Comparison of ENCODE assay signal across 2 cellular contexts in the genomic region with DNA sequence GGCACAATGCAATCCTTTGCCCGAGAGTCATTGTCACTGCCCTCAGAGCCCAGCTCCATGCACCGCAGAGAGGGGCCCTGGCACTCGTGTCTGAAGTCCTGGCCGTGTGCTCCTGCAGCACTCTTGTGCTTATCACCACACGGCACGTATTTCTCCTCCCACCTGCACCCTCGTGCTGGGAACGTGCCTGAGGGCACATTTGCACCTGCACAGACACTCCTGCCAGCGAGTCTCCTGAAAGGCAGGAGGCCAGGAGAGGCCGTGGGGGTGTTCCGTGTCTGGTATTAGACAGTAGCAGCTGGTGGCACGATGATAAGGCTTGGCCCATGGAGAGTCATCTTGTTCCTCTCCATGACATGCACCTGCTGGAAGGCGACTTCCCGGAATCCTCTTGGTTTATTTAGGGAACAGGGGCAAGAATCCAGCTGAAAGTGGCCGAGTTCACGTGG.
TF ChIP-seq lines count a peak whose summit lies in the region.

No MANE protein-coding gene starts in this region.

TF ChIP-seq in IMR-90, 13 proteins besides CTCF, POLR2A, EP300 and RAD21:
- TF ChIP-seq, protein P1, sequence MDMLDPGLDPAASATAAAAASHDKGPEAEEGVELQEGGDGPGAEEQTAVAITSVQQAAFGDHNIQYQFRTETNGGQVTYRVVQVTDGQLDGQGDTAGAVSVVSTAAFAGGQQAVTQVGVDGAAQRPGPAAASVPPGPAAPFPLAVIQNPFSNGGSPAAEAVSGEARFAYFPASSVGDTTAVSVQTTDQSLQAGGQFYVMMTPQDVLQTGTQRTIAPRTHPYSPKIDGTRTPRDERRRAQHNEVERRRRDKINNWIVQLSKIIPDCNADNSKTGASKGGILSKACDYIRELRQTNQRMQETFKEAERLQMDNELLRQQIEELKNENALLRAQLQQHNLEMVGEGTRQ (IDR thresholded peaks at IDR 0.05; ENCODE audit: low read depth, low read length): no peak
- TF ChIP-seq MXI1 (IDR thresholded peaks at IDR 0.05; ENCODE audit: borderline replicate concordance, low read depth, low read length) (no peak), SMC3 (IDR thresholded peaks at IDR 0.05; ENCODE audit: low read depth, low read length) (no peak), NFE2L2 (IDR thresholded peaks at IDR 0.05; ENCODE audit: low read depth, low read length) (no peak), CEBPB (IDR thresholded peaks at IDR 0.05; ENCODE audit: low read depth, low read length) (no peak), RFX5 (IDR thresholded peaks at IDR 0.05; ENCODE audit: low read depth, low read length) (no peak), MAFK (IDR thresholded peaks at IDR 0.05; ENCODE audit: low read depth, low read length) (no peak), RCOR1 (IDR thresholded peaks at IDR 0.05; ENCODE audit: insufficient replicate concordance, low read length) (no peak), BHLHE40 (IDR thresholded peaks at IDR 0.05; ENCODE audit: low read depth, low read length) (no peak), FOS (IDR thresholded peaks at IDR 0.05; ENCODE audit: low read depth, low read length) (no peak), CHD1 (IDR thresholded peaks at IDR 0.05; ENCODE audit: low read depth, low read length) (no peak), MAZ (IDR thresholded peaks at IDR 0.05; ENCODE audit: borderline replicate concordance, low read depth, low read length) (no peak)
- TF ChIP-seq, protein P2, sequence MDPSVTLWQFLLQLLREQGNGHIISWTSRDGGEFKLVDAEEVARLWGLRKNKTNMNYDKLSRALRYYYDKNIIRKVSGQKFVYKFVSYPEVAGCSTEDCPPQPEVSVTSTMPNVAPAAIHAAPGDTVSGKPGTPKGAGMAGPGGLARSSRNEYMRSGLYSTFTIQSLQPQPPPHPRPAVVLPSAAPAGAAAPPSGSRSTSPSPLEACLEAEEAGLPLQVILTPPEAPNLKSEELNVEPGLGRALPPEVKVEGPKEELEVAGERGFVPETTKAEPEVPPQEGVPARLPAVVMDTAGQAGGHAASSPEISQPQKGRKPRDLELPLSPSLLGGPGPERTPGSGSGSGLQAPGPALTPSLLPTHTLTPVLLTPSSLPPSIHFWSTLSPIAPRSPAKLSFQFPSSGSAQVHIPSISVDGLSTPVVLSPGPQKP (IDR thresholded peaks at IDR 0.05; ENCODE audit: borderline replicate concordance, low read depth, low read length): no peak

TF ChIP-seq in H1, 55 proteins besides CTCF, POLR2A, EP300 and RAD21:
- no peak for TF ChIP-seq KDM4A (IDR thresholded peaks at IDR 0.05; ENCODE audit: low read depth, low read length, severe bottlenecking)
- no peak for TF ChIP-seq SIRT6 (IDR thresholded peaks at IDR 0.05; ENCODE audit: low read length)
- no peak for TF ChIP-seq CEBPB (IDR thresholded peaks at IDR 0.05; ENCODE audit: low read depth, low read length)
- TF ChIP-seq BRCA1 (IDR thresholded peaks at IDR 0.05; ENCODE audit: low read depth, low read length): no peak
- no peak for TF ChIP-seq ZNF274 (IDR thresholded peaks at IDR 0.05; ENCODE audit: borderline replicate concordance, extremely low read depth, low read length)
- no peak for TF ChIP-seq E2F6 (IDR thresholded peaks at IDR 0.05)
- TF ChIP-seq NANOG (IDR thresholded peaks at IDR 0.05; ENCODE audit: insufficient read depth, low read depth, low read length, poor library complexity, severe bottlenecking): no peak
- no peak for TF ChIP-seq HDAC6 (IDR thresholded peaks at IDR 0.05; ENCODE audit: low read depth, low read length)
- TF ChIP-seq SIX5 (IDR thresholded peaks at IDR 0.05; ENCODE audit: low read depth, low read length): no peak
- TF ChIP-seq TBP (IDR thresholded peaks at IDR 0.05; ENCODE audit: low read depth, low read length): no peak
- TF ChIP-seq PHF8 (conservative IDR thresholded peaks at IDR 0.05; ENCODE audit: low read depth, low read length): no peak
- TF ChIP-seq NRF1 (IDR thresholded peaks at IDR 0.05; ENCODE audit: low read depth, low read length): no peak
- TF ChIP-seq BACH1 (IDR thresholded peaks at IDR 0.05; ENCODE audit: low read length): no peak
- no peak for TF ChIP-seq POU5F1 (IDR thresholded peaks at IDR 0.05; ENCODE audit: low read depth, low read length)
- TF ChIP-seq, protein P3, sequence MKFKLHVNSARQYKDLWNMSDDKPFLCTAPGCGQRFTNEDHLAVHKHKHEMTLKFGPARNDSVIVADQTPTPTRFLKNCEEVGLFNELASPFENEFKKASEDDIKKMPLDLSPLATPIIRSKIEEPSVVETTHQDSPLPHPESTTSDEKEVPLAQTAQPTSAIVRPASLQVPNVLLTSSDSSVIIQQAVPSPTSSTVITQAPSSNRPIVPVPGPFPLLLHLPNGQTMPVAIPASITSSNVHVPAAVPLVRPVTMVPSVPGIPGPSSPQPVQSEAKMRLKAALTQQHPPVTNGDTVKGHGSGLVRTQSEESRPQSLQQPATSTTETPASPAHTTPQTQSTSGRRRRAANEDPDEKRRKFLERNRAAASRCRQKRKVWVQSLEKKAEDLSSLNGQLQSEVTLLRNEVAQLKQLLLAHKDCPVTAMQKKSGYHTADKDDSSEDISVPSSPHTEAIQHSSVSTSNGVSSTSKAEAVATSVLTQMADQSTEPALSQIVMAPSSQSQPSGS (IDR thresholded peaks at IDR 0.05; ENCODE audit: low read length): no peak
- no peak for TF ChIP-seq TCF12 (IDR thresholded peaks at IDR 0.05; ENCODE audit: low read depth, low read length)
- no peak for TF ChIP-seq RNF2 (IDR thresholded peaks at IDR 0.05; ENCODE audit: borderline replicate concordance, low read depth, low read length, missing control alignments, poor library complexity, severe bottlenecking)
- no peak for TF ChIP-seq RBBP5 (IDR thresholded peaks at IDR 0.05; ENCODE audit: borderline replicate concordance, low read depth, low read length)
- TF ChIP-seq, protein P1 (IDR thresholded peaks at IDR 0.05; ENCODE audit: low read length): no peak
- TF ChIP-seq SIN3A (conservative IDR thresholded peaks at IDR 0.05 in 1 of 2, IDR thresholded peaks at IDR 0.05 in 1 of 2; ENCODE audit: low read depth in 1 of 2, low read length in 2 of 2): no peak
